In the genomic region with DNA sequence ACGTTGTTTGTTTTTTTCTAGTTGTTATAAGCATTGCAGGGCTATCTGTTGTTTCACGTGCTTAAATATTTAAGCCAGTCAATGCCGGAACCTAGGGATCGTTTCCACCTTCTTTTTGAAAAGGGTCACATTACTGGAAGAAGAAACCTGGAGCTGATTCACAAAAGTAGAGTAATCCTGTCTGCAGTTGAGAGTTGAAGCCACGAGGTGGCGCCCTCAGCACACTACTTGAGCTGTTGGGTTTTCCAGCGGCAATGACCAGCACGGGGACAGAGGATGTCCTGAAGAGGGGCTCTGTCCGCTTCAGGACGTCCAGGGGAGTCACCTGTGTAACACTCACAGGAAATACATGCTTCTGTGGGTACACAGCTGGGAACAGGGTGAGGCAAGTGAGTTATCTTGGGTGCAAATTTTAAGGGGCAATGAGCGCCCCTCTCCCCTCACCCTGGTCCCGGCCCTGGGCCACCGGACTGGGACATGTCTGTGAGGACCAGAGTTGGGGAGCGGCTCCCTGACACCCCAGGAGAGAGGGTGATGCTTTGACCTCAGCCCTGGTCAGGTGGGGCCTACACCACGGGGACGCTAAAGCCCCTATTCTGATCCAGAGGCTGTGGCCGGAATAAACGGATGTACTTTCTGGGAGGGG, we compare ENCODE assay signal across 9 cellular contexts. TPM values are rescaled to one million over a fixed set of nuclear protein-coding genes. Genes with fewer than 3 reads are reported as not detected.
DNase-seq lines count a peak whose midpoint lies in the region; ATAC-seq and TF ChIP-seq lines count a peak whose summit lies in the region.
"Had no signal": no experiment of that assay in that cellular context is flagged by ENCODE, and none has a peak within 500 bp of the region (broad histone marks: within the 10 kb centered on the region; RNA-seq: fewer than 3 reads in every experiment).

No MANE protein-coding gene starts in this region.

- no peak overlapping the region for H3K4me3 ChIP-seq in mammary epithelial cell (replicated peaks in 1 of 3; ENCODE audit: insufficient read depth in 1 of 3, low read depth in 2 of 3, low read length in 3 of 3)
- H3K4me3 ChIP-seq: BLaER1 had no signal

- WGBS in mammary epithelial cell (ENCODE audit: low coverage, missing lambda C conversion rate): 25% methylated on average over 12 of the region's 18 CpGs

- intact Hi-C loops in mammary epithelial cell (cut with micrococcal nuclease): loop anchor here (1.0 to 10.0 kb wide), 6 partner anchors 226 to 861 kb away; no protein-coding TSS in a partner anchor

- ATAC-seq in GM19328 (IDR thresholded peaks at IDR 0.05; ENCODE audit: unreplicated experiment): no peak

- peak; percentile 1 for DNase-seq in NCI-H2029 (lab: John Stamatoyannopoulos, UW)
- DNase-seq in NCI-H2029 treated with DMSO at 0.1 percent for 48 hours (lab: John Stamatoyannopoulos, UW): no peak
- peak; percentile 24 for DNase-seq in NCI-H1105 (lab: John Stamatoyannopoulos, UW)
- peak; percentile 73 for DNase-seq in UCSD-AML1 (lab: John Stamatoyannopoulos, UW; ENCODE audit: unreplicated experiment)
- DNase-seq in mammary epithelial cell: peak; percentile 39
- peak; percentile 85 for DNase-seq in islet precursor cell
- DNase-seq in stimulated activated CD4-positive, alpha-beta T cell treated with anti-CD3 and anti-CD28 coated beads, Interleukin-1b, Interleukin-23, amount 100 ng/mL, for 4 hours (ENCODE audit: low read depth in 2 of 2): peak; percentile 42 to 53

- in situ Hi-C loops in mammary epithelial cell (cut with MboI; ENCODE audit: low sequenced_read_pairs in 2 of 2): loop anchor here (5.0 to 25.0 kb wide), 3 partner anchors 214 to 854 kb away; no protein-coding TSS in a partner anchor

- no peaks in the 10 kb centered on the region for H4K20me1 ChIP-seq in mammary epithelial cell (ENCODE audit: insufficient read depth, low read length)

- no peaks in the 10 kb centered on the region for H3K79me2 ChIP-seq in mammary epithelial cell (ENCODE audit: insufficient read depth, low read length)

- dilution Hi-C loops in mammary epithelial cell (cut with HindIII; ENCODE audit: low sequenced_read_pairs): no loop called here

- H3K9me3 ChIP-seq in mammary epithelial cell (replicated peaks; ENCODE audit: insufficient read depth, low read length): no peaks in the 10 kb centered on the region
- H3K9me3 ChIP-seq: BLaER1 had no signal

- CTCF ChIA-PET in mammary epithelial cell (lab: Charles Lee; ENCODE audit: low non-redundant PET): interaction anchor here (0.6 to 0.9 kb wide), 9 partner anchors 15 to 1494 kb away, joined by 3 to 8 read pairs (median 3); no protein-coding TSS in a partner anchor

- peak; percentile 84 to 94 for TF ChIP-seq CTCF in mammary epithelial cell (conservative IDR thresholded peaks at IDR 0.05 in 1 of 2, IDR thresholded peaks at IDR 0.05 in 1 of 2; ENCODE audit: extremely low read depth in 1 of 2, insufficient read depth in 1 of 2, low read depth in 1 of 2, low read length in 2 of 2)

- H3K27me3 ChIP-seq in mammary epithelial cell (ENCODE audit: insufficient read depth, low read length): no peaks in the 10 kb centered on the region

- H3K27ac ChIP-seq in mammary epithelial cell (ENCODE audit: insufficient read depth, low read depth, low read length): no peak overlapping the region
- H3K27ac ChIP-seq: BLaER1 had no signal

- peaks cover 16% of the 10 kb centered on the region for H3K4me1 ChIP-seq in mammary epithelial cell (ENCODE audit: insufficient read depth, low read length)

- no peak overlapping the region for H3K4me2 ChIP-seq in mammary epithelial cell (ENCODE audit: insufficient read depth, low read depth, low read length)
- H3K4me2 ChIP-seq: BLaER1 had no signal

- no peaks in the 10 kb centered on the region for H3K36me3 ChIP-seq in mammary epithelial cell (ENCODE audit: insufficient read depth, low read length)
- H3K36me3 ChIP-seq: BLaER1 had no signal

- no peak overlapping the region for H2AFZ ChIP-seq in mammary epithelial cell (ENCODE audit: low read depth, low read length)

- BruUV-seq in mammary epithelial cell (replicated peaks; lab: Mats Ljungman, UMichigan): no TSS peak

- no peak overlapping the region for H3K9ac ChIP-seq in mammary epithelial cell (ENCODE audit: insufficient read depth, low read length)
- H3K9ac ChIP-seq: BLaER1 had no signal

RNA-seq across cellular contexts. Expression of gene WDFY4, which starts 26.3 kb away (rescaled TPM):
- under 1 TPM in 1 of 2 donors, not detected in 1; 0.19 TPM for total RNA-seq in mammary epithelial cell
- polyA plus RNA-seq in mammary epithelial cell: 0.03 TPM
- polyA minus RNA-seq in mammary epithelial cell: not detected

RNA-seq across cellular contexts. Expression of gene ARHGAP22, which starts 53.5 kb away (rescaled TPM):
- 10 to 100 TPM; 32.7 to 44.3 TPM for total RNA-seq in mammary epithelial cell
- 10.1 TPM for polyA plus RNA-seq in mammary epithelial cell
- 9.8 TPM for polyA minus RNA-seq in mammary epithelial cell
